In genomic region chr7:100208911-100209408, GRCh38 we compare ENCODE assay signal across 1 cellular context.
TF ChIP-seq lines count a peak whose summit lies in the region.

No MANE protein-coding gene starts in this region.

TF ChIP-seq in GM12878, 131 proteins besides CTCF, POLR2A, EP300 and RAD21:
- TF ChIP-seq MTA2 (IDR thresholded peaks at IDR 0.05; ENCODE audit: low read depth) (peak; percentile 73), IKZF1 (conservative IDR thresholded peaks at IDR 0.05) (peak; percentile 62), SREBF1 (IDR thresholded peaks at IDR 0.05; ENCODE audit: low read length) (no peak), JUNB (IDR thresholded peaks at IDR 0.05) (peak; percentile 73), GABPA (IDR thresholded peaks at IDR 0.05; ENCODE audit: low read depth) (no peak), CBX3 (IDR thresholded peaks at IDR 0.05; ENCODE audit: borderline replicate concordance, low read depth) (no peak), ATF2 (IDR thresholded peaks at IDR 0.05; ENCODE audit: low read length) (peak; percentile 53; the same call in 1 of the 2 replicates), PML (IDR thresholded peaks at IDR 0.05; ENCODE audit: low read length) (peak; percentile 61; the same call in 1 of the 2 replicates), YY1 (IDR thresholded peaks at IDR 0.05; ENCODE audit: low read depth, low read length) (peak; percentile 59; the same call in 1 of the 2 replicates), KDM1A (IDR thresholded peaks at IDR 0.05; ENCODE audit: borderline replicate concordance) (no peak), IKZF2 (IDR thresholded peaks at IDR 0.05) (peak; percentile 46 to 66; a peak in 2 of 4 replicates), MLLT1 (IDR thresholded peaks at IDR 0.05) (peak; percentile 70), RFX5 (IDR thresholded peaks at IDR 0.05; ENCODE audit: low read depth, low read length) (0 out of 2 replicates have a peak, but pooled peaks have one; percentile 21), EED (IDR thresholded peaks at IDR 0.05; ENCODE audit: low read depth) (peak; percentile 61; the same call in 1 of the 2 replicates), IRF4 (IDR thresholded peaks at IDR 0.05; ENCODE audit: low read depth, low read length) (peak; percentile 51; the same call in 1 of the 2 replicates), RUNX3 (IDR thresholded peaks at IDR 0.05; ENCODE audit: low read length) (peak; percentile 91), MEF2A (IDR thresholded peaks at IDR 0.05; ENCODE audit: insufficient read depth, low read depth, low read length) (0 out of 2 replicates have a peak, but pooled peaks have one; percentile 33), NFIC (IDR thresholded peaks at IDR 0.05; ENCODE audit: low read depth, low read length) (peak; percentile 59; the same call in 1 of the 2 replicates), PKNOX1 (IDR thresholded peaks at IDR 0.05) (peak; percentile 73; the same call in 1 of the 2 replicates), CREB1 (IDR thresholded peaks at IDR 0.05; ENCODE audit: low read depth) (no peak; the same call in 1 of the 2 replicates), TARDBP (IDR thresholded peaks at IDR 0.05; ENCODE audit: borderline replicate concordance) (peak; percentile 52; the same call in 1 of the 2 replicates), YBX1 (IDR thresholded peaks at IDR 0.05) (no peak), RCOR1 (conservative IDR thresholded peaks at IDR 0.05; ENCODE audit: low read depth, low read length) (0 out of 2 replicates have a peak, but pooled peaks have one; percentile 54), SMC3 (IDR thresholded peaks at IDR 0.05; ENCODE audit: borderline replicate concordance, low read length) (peak; percentile 20; the same call in 1 of the 2 replicates), CREM (IDR thresholded peaks at IDR 0.05; ENCODE audit: low read depth) (peak; percentile 70; the same call in 1 of the 2 replicates), RELA (IDR thresholded peaks at IDR 0.05; ENCODE audit: borderline replicate concordance, partially characterized antibody) (no peak), ATF7 (IDR thresholded peaks at IDR 0.05; ENCODE audit: low read depth) (peak; percentile 64), FOS (IDR thresholded peaks at IDR 0.05; ENCODE audit: borderline replicate concordance, extremely low read depth, insufficient read length) (no peak), ZNF384 (IDR thresholded peaks at IDR 0.05; ENCODE audit: borderline replicate concordance, low read depth, low read length) (peak; percentile 96), JUND (IDR thresholded peaks at IDR 0.05; ENCODE audit: low read depth, low read length) (peak; percentile 28; the same call in 1 of the 2 replicates), KAT2A (conservative IDR thresholded peaks at IDR 0.05; ENCODE audit: control insufficient read depth, low read depth, low read length) (no peak), ETV6 (conservative IDR thresholded peaks at IDR 0.05 in 1 of 2, IDR thresholded peaks at IDR 0.05 in 1 of 2; ENCODE audit: borderline replicate concordance in 1 of 2, low read depth in 1 of 2) (peak in 1 of 2 experiments; percentile 78; a peak in 2 of 4 replicates), E2F8 (IDR thresholded peaks at IDR 0.05; ENCODE audit: low read depth, partially characterized antibody) (no peak), FOXM1 (IDR thresholded peaks at IDR 0.05; ENCODE audit: low read depth, low read length) (peak; percentile 70; the same call in 1 of the 2 replicates), SP1 (IDR thresholded peaks at IDR 0.05; ENCODE audit: low read depth, low read length) (peak; percentile 17), NR2C1 (IDR thresholded peaks at IDR 0.05) (peak; percentile 79), BHLHE40 (IDR thresholded peaks at IDR 0.05; ENCODE audit: borderline replicate concordance in 1 of 2, low read depth in 2 of 2, low read length in 1 of 2) (peak; percentile 21 to 40; a peak in 2 of 4 replicates), TBL1XR1 (IDR thresholded peaks at IDR 0.05; ENCODE audit: low read depth, low read length) (peak; percentile 69; the same call in 1 of the 2 replicates), SMARCA5 (IDR thresholded peaks at IDR 0.05) (0 out of 2 replicates have a peak, but pooled peaks have one; percentile 17), NBN (IDR thresholded peaks at IDR 0.05) (peak; percentile 57; the same call in 1 of the 2 replicates), MTA3 (IDR thresholded peaks at IDR 0.05; ENCODE audit: borderline replicate concordance, low read length) (peak; percentile 77), NR2F1 (conservative IDR thresholded peaks at IDR 0.05) (peak; percentile 77)
- TF ChIP-seq, protein P1, sequence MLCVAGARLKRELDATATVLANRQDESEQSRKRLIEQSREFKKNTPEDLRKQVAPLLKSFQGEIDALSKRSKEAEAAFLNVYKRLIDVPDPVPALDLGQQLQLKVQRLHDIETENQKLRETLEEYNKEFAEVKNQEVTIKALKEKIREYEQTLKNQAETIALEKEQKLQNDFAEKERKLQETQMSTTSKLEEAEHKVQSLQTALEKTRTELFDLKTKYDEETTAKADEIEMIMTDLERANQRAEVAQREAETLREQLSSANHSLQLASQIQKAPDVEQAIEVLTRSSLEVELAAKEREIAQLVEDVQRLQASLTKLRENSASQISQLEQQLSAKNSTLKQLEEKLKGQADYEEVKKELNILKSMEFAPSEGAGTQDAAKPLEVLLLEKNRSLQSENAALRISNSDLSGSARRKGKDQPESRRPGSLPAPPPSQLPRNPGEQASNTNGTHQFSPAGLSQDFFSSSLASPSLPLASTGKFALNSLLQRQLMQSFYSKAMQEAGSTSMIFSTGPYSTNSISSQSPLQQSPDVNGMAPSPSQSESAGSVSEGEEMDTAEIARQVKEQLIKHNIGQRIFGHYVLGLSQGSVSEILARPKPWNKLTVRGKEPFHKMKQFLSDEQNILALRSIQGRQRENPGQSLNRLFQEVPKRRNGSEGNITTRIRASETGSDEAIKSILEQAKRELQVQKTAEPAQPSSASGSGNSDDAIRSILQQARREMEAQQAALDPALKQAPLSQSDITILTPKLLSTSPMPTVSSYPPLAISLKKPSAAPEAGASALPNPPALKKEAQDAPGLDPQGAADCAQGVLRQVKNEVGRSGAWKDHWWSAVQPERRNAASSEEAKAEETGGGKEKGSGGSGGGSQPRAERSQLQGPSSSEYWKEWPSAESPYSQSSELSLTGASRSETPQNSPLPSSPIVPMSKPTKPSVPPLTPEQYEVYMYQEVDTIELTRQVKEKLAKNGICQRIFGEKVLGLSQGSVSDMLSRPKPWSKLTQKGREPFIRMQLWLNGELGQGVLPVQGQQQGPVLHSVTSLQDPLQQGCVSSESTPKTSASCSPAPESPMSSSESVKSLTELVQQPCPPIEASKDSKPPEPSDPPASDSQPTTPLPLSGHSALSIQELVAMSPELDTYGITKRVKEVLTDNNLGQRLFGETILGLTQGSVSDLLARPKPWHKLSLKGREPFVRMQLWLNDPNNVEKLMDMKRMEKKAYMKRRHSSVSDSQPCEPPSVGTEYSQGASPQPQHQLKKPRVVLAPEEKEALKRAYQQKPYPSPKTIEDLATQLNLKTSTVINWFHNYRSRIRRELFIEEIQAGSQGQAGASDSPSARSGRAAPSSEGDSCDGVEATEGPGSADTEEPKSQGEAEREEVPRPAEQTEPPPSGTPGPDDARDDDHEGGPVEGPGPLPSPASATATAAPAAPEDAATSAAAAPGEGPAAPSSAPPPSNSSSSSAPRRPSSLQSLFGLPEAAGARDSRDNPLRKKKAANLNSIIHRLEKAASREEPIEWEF (IDR thresholded peaks at IDR 0.05; ENCODE audit: insufficient replicate concordance, low read depth, low read length) = no peak
- TF ChIP-seq, protein P2, sequence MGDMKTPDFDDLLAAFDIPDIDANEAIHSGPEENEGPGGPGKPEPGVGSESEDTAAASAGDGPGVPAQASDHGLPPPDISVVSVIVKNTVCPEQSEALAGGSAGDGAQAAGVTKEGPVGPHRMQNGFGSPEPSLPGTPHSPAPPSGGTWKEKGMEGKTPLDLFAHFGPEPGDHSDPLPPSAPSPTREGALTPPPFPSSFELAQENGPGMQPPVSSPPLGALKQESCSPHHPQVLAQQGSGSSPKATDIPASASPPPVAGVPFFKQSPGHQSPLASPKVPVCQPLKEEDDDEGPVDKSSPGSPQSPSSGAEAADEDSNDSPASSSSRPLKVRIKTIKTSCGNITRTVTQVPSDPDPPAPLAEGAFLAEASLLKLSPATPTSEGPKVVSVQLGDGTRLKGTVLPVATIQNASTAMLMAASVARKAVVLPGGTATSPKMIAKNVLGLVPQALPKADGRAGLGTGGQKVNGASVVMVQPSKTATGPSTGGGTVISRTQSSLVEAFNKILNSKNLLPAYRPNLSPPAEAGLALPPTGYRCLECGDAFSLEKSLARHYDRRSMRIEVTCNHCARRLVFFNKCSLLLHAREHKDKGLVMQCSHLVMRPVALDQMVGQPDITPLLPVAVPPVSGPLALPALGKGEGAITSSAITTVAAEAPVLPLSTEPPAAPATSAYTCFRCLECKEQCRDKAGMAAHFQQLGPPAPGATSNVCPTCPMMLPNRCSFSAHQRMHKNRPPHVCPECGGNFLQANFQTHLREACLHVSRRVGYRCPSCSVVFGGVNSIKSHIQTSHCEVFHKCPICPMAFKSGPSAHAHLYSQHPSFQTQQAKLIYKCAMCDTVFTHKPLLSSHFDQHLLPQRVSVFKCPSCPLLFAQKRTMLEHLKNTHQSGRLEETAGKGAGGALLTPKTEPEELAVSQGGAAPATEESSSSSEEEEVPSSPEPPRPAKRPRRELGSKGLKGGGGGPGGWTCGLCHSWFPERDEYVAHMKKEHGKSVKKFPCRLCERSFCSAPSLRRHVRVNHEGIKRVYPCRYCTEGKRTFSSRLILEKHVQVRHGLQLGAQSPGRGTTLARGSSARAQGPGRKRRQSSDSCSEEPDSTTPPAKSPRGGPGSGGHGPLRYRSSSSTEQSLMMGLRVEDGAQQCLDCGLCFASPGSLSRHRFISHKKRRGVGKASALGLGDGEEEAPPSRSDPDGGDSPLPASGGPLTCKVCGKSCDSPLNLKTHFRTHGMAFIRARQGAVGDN (IDR thresholded peaks at IDR 0.05) = peak; percentile 84
- TF ChIP-seq, protein P3, sequence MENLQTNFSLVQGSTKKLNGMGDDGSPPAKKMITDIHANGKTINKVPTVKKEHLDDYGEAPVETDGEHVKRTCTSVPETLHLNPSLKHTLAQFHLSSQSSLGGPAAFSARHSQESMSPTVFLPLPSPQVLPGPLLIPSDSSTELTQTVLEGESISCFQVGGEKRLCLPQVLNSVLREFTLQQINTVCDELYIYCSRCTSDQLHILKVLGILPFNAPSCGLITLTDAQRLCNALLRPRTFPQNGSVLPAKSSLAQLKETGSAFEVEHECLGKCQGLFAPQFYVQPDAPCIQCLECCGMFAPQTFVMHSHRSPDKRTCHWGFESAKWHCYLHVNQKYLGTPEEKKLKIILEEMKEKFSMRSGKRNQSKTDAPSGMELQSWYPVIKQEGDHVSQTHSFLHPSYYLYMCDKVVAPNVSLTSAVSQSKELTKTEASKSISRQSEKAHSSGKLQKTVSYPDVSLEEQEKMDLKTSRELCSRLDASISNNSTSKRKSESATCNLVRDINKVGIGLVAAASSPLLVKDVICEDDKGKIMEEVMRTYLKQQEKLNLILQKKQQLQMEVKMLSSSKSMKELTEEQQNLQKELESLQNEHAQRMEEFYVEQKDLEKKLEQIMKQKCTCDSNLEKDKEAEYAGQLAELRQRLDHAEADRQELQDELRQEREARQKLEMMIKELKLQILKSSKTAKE (IDR thresholded peaks at IDR 0.05; ENCODE audit: low read depth, poor library complexity, severe bottlenecking) = peak; percentile 60
